ENCODE assay signal across 23 cellular contexts in the genomic region with DNA sequence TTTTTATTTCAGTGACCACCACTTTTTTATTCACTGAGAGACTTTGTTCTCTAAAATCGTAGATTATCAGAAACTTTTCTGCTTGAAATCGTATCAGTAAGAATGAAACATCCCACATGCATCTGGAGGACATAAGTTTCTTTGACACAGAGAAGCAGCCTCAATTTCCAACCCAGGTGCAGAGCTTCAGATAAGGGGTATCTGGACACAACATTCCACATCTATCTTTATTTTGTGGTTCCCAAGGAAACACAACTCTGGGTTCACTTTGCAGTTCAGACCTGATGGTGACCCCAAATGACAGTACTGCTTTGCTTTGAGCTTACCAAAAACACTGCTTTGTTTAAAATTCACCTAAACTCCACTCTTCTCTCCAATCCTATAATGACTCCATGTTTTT.
"Had no signal": no experiment of that assay in that cellular context is flagged by ENCODE, and none has a peak within 500 bp of the region (broad histone marks: within the 10 kb centered on the region; RNA-seq: fewer than 3 reads in every experiment).

No MANE protein-coding gene starts in this region.

- DNase-seq: activated CD4-positive, alpha-beta memory T cell treated with anti-CD3 and anti-CD28 coated beads, Interleukin-2, amount 10 ng/mL, durations not matched to agents 7 days and 5 days; activated CD4-positive, alpha-beta T cell treated with anti-CD3 and anti-CD28 coated beads, Interleukin-2, amount 10 ng/mL, durations not matched to agents 24 days and 14 days; activated CD8-positive, alpha-beta memory T cell treated with anti-CD3 and anti-CD28 coated beads, Interleukin-2, amount 10 ng/mL, durations not matched to agents 7 days and 5 days; activated gamma-delta T cell treated with Interleukin-2 at 50 U/mL for 16 hours; activated T-cell treated with anti-CD3 and anti-CD28 coated beads for 4 hours; effector memory CD4-positive, alpha-beta T cell; hypothalamus; left ventricle myocardium superior; nephron progenitor cell; pancreas; psoas muscle; stimulated activated CD4-positive, alpha-beta T cell treated with anti-CD3 and anti-CD28 coated beads, Interleukin-4, amount 100 ng/mL, for 24 hours; stimulated activated naive CD8-positive, alpha-beta T cell treated with anti-CD3 and anti-CD28 coated beads, Interleukin-15, Interleukin-2, amounts not matched to agents 100 U/mL and 50 U/mL, for 24 hours; T-helper 1 cell; T-helper 9 cell; upper lobe of left lung had no signal

- H3K4me3 ChIP-seq: right atrium auricular region had no signal

- ATAC-seq: activated CD4-positive, CD25-positive, alpha-beta regulatory T cell treated with anti-CD3 and anti-CD28 coated beads, Interleukin-2, amount 50 U/mL, for 24 hours; activated CD8-positive, alpha-beta memory T cell treated with anti-CD3 and anti-CD28 coated beads, Interleukin-2, amount 10 ng/mL, durations not matched to agents 7 days and 5 days; esophagus mucosa; left ventricle myocardium superior; pancreas; psoas muscle; stimulated activated naive CD8-positive, alpha-beta T cell treated with anti-CD3 and anti-CD28 coated beads, Interleukin-15, Interleukin-2, amounts not matched to agents 100 U/mL and 50 U/mL, for 24 hours had no signal

- H3K27ac ChIP-seq: upper lobe of left lung had no signal

- H3K9me3 Mint-ChIP-seq: activated CD4-positive, alpha-beta memory T cell treated with anti-CD3 and anti-CD28 coated beads, Interleukin-2, amount 10 ng/mL, durations not matched to agents 7 days and 5 days; activated CD4-positive, alpha-beta T cell treated with anti-CD3 and anti-CD28 coated beads, Interleukin-2, amount 10 ng/mL, durations not matched to agents 24 days and 14 days; activated T-helper 1 cell treated with anti-CD3 and anti-CD28 coated beads, Interleukin-12 subunit alpha, Interleukin-12 subunit beta, Interleukin-2, Interleukin-4 antibody, amounts not matched to agents 30 ng/mL and 10 ng/mL and 1 ng/mL, durations not matched to agents 14 hours and 24 hours and 36 hours; central memory CD8-positive, alpha-beta T cell; memory B cell had no signal

- H3K4me3 Mint-ChIP-seq: activated CD4-positive, alpha-beta T cell treated with anti-CD3 and anti-CD28 coated beads, Interleukin-2, amount 10 ng/mL, durations not matched to agents 24 days and 14 days; activated naive CD8-positive, alpha-beta T cell; activated T-helper 1 cell treated with anti-CD3 and anti-CD28 coated beads, Interleukin-12 subunit alpha, Interleukin-12 subunit beta, Interleukin-2, Interleukin-4 antibody, amounts not matched to agents 30 ng/mL and 10 ng/mL and 1 ng/mL, durations not matched to agents 14 hours and 24 hours and 36 hours; nephron progenitor cell had no signal

- H3K4me1 Mint-ChIP-seq: central memory CD8-positive, alpha-beta T cell had no signal

- H3K27me3 ChIP-seq: pancreas, right atrium auricular region, upper lobe of left lung had no signal

- H3K4me1 ChIP-seq: pancreas had no signal

- H3K9me3 ChIP-seq: pancreas, psoas muscle, right atrium auricular region, upper lobe of left lung had no signal

- H3K36me3 ChIP-seq: pancreas, right atrium auricular region, upper lobe of left lung had no signal

- H3K27ac Mint-ChIP-seq: activated CD4-positive, alpha-beta memory T cell treated with anti-CD3 and anti-CD28 coated beads, Interleukin-2, amount 10 ng/mL, durations not matched to agents 7 days and 5 days; activated CD4-positive, alpha-beta T cell treated with anti-CD3 and anti-CD28 coated beads, Interleukin-2, amount 10 ng/mL, durations not matched to agents 24 days and 14 days; activated CD8-positive, alpha-beta memory T cell treated with anti-CD3 and anti-CD28 coated beads, Interleukin-2, amount 10 ng/mL, durations not matched to agents 7 days and 5 days; activated naive CD8-positive, alpha-beta T cell; activated T-helper 1 cell treated with anti-CD3 and anti-CD28 coated beads, Interleukin-12 subunit alpha, Interleukin-12 subunit beta, Interleukin-2, Interleukin-4 antibody, amounts not matched to agents 30 ng/mL and 10 ng/mL and 1 ng/mL, durations not matched to agents 14 hours and 24 hours and 36 hours; nephron progenitor cell had no signal

- H3K27me3 Mint-ChIP-seq: activated CD4-positive, alpha-beta T cell treated with anti-CD3 and anti-CD28 coated beads, Interleukin-2, amount 10 ng/mL, durations not matched to agents 24 days and 14 days; activated CD8-positive, alpha-beta memory T cell treated with anti-CD3 and anti-CD28 coated beads, Interleukin-2, amount 10 ng/mL, durations not matched to agents 7 days and 5 days; activated naive CD8-positive, alpha-beta T cell; central memory CD8-positive, alpha-beta T cell; memory B cell had no signal

- H3K36me3 Mint-ChIP-seq: memory B cell had no signal
